22 cellular contexts compared by ENCODE assay signal in genomic region chr2:206452750-206453149, GRCh38. TPM values are rescaled to one million over a fixed set of nuclear protein-coding genes. Genes with fewer than 3 reads are reported as not detected.
DNase-seq lines count a peak whose midpoint lies in the region; ATAC-seq lines count a peak whose summit lies in the region.
"Had no signal": no experiment of that assay in that cellular context is flagged by ENCODE, and none has a peak within 500 bp of the region (broad histone marks: within the 10 kb centered on the region; RNA-seq: fewer than 3 reads in every experiment).

No MANE protein-coding gene starts in this region.

- intact Hi-C loops in left ventricle myocardium superior (cut with micrococcal nuclease) = no loop called here

- H3K27ac ChIP-seq in caudate nucleus (ENCODE audit: low read depth, low read length) = peak overlapping the region; percentile 49
- H3K27ac ChIP-seq: adrenal gland, ovary, sigmoid colon, WERI-Rb-1 had no signal

- ATAC-seq in left ventricle myocardium superior (peak; percentile 97), GM18498 (IDR thresholded peaks at IDR 0.05; ENCODE audit: unreplicated experiment) (no peak), HG03457 (IDR thresholded peaks at IDR 0.05; ENCODE audit: unreplicated experiment) (no peak)
- ATAC-seq: naive thymus-derived CD8-positive, alpha-beta T cell; stimulated activated naive B cell treated with anti-CD40 and anti-IgM and Interleukin-4, amounts not matched to agents 10 μg/mL and 1 μg/mL and 100 μg/mL, for 72 hours had no signal

- DNase-seq in EH (ENCODE audit: low read depth) = peak; percentile 29
- peak; percentile 75 for DNase-seq in NCI-H2227 (lab: John Stamatoyannopoulos, UW; ENCODE audit: unreplicated experiment)
- peak in 25 of 61 donors; percentile 5 to 86 (median 25) for DNase-seq in caudate nucleus (lab: John Stamatoyannopoulos, UW)
- DNase-seq in left ventricle myocardium superior = no peak
- no peak for DNase-seq in NCI-H2171 treated with DMSO at 0.1 percent for 48 hours (lab: John Stamatoyannopoulos, UW)
- DNase-seq in stimulated activated CD4-positive, alpha-beta T cell treated with anti-CD3 and anti-CD28 coated beads, Interleukin-15, amount 100 ng/mL, for 24 hours = no peak
- DNase-seq: activated CD4-positive, alpha-beta T cell treated with anti-CD3 and anti-CD28 coated beads, Interleukin-2, amount 50 U/mL, for 48 hours; activated gamma-delta T cell; CD4-positive, alpha-beta T cell; cerebellar nuclear complex; effector CD4-positive, alpha-beta T cell; naive thymus-derived CD8-positive, alpha-beta T cell; NCI-H1694; NCI-H446; NK-92 treated with Interleukin-12 subunit alpha and Interleukin-12 subunit beta, amount 100 ng/mL, for 24 hours; ovary; sigmoid colon; stimulated activated naive B cell treated with anti-CD40 and anti-IgM and Interleukin-4, amounts not matched to agents 10 μg/mL and 1 μg/mL and 100 μg/mL, for 72 hours; WERI-Rb-1 had no signal

RNA-seq across cellular contexts. Expression of gene ADAM23, which starts 9.4 kb away (rescaled TPM):
- total RNA-seq in left ventricle myocardium superior = 68.8 TPM

Comparison
In these comparisons a context has a peak if more than half of its experiments do, and no peak if none do; other contexts are left out.
1. DNase-seq: peak in EH (single experiment) and NCI-H2227 (single experiment); none in left ventricle myocardium superior (single experiment), NCI-H2171 treated with DMSO at 0.1 percent for 48 hours (single experiment) and stimulated activated CD4-positive, alpha-beta T cell treated with anti-CD3 and anti-CD28 coated beads, Interleukin-15, amount 100 ng/mL, for 24 hours (single experiment).